Comparison of ENCODE assay signal across 21 cellular contexts in the genomic region with DNA sequence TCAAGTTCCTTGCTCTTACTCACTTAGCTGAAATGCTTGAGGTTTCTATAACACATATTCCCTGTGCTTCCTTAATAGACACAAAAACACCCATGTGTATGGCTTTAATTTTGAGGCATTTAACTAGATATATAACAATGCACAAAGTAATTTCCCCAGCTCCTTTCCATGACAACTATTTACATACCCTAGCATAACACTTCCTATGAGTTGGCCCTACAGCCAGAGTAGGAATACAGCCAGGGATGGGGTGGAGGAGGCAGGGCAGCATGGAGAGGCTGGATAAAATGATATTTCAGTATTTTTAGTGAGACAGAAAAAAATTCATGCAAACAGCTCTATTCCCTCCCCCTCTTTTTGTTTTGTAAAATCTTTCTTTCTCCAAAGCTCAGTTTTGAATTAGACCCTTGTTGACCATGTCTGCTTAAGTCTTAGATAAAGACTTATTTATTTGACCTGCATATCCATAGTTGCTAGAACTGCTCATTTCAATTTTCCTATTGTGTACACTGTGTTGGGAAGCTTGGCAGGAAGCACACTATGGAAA.
"Had no signal": no experiment of that assay in that cellular context is flagged by ENCODE, and none has a peak within 500 bp of the region (broad histone marks: within the 10 kb centered on the region; RNA-seq: fewer than 3 reads in every experiment).

No MANE protein-coding gene starts in this region.

- DNase-seq: effector memory CD8-positive, alpha-beta T cell; esophagus squamous epithelium; foreskin fibroblast; left colon; left ventricle myocardium superior; mesendoderm; naive B cell; posterior cingulate gyrus; sigmoid colon; stimulated activated CD4-positive, alpha-beta T cell treated with anti-CD3 and anti-CD28 coated beads, Interleukin-2, amount 100 ng/mL, for 24 hours; stimulated activated CD4-positive, alpha-beta T cell treated with anti-CD3 and anti-CD28 coated beads, Interleukin-4, amount 100 ng/mL, for 4 hours; stimulated activated naive B cell treated with anti-CD40 and anti-IgM and Interleukin-4, amounts not matched to agents 10 μg/mL and 1 μg/mL and 100 μg/mL, for 72 hours; stimulated activated naive CD8-positive, alpha-beta T cell treated with anti-CD3 and anti-CD28 coated beads, Interleukin-15, amount 100 ng/mL, for 72 hours; testis; transverse colon had no signal

- H3K9me3 Mint-ChIP-seq: effector memory CD8-positive, alpha-beta T cell; naive B cell; nephron; stimulated activated naive CD8-positive, alpha-beta T cell treated with anti-CD3 and anti-CD28 coated beads, Interleukin-15, amount 100 ng/mL, for 72 hours had no signal

- H3K4me1 ChIP-seq: esophagus squamous epithelium, sigmoid colon, testis, transverse colon had no signal

- H3K27me3 ChIP-seq: esophagus squamous epithelium, hepatocyte, neutrophil, sigmoid colon, testis, transverse colon had no signal

- H3K4me3 Mint-ChIP-seq: effector memory CD8-positive, alpha-beta T cell; naive B cell; nephron; stimulated activated naive B cell treated with anti-CD40 and anti-IgM and Interleukin-4, amounts not matched to agents 10 μg/mL and 1 μg/mL and 100 μg/mL, for 72 hours; stimulated activated naive CD8-positive, alpha-beta T cell treated with anti-CD3 and anti-CD28 coated beads, Interleukin-15, amount 100 ng/mL, for 72 hours had no signal

- H3K9me3 ChIP-seq: esophagus squamous epithelium, neutrophil, sigmoid colon, testis, transverse colon had no signal

- H3K27ac Mint-ChIP-seq: effector memory CD8-positive, alpha-beta T cell; nephron; stimulated activated naive B cell treated with anti-CD40 and anti-IgM and Interleukin-4, amounts not matched to agents 10 μg/mL and 1 μg/mL and 100 μg/mL, for 72 hours; stimulated activated naive CD8-positive, alpha-beta T cell treated with anti-CD3 and anti-CD28 coated beads, Interleukin-15, amount 100 ng/mL, for 72 hours had no signal

- ATAC-seq: effector memory CD8-positive, alpha-beta T cell; left colon; left ventricle myocardium superior; stimulated activated naive B cell treated with anti-CD40 and anti-IgM and Interleukin-4, amounts not matched to agents 10 μg/mL and 1 μg/mL and 100 μg/mL, for 72 hours; stimulated activated naive CD8-positive, alpha-beta T cell treated with anti-CD3 and anti-CD28 coated beads, Interleukin-15, amount 100 ng/mL, for 72 hours had no signal

- H3K4me2 ChIP-seq: hepatocyte had no signal

- H3K4me3 ChIP-seq: coronary artery, esophagus squamous epithelium, hepatocyte, lung, sigmoid colon, skin epidermis, testis, transverse colon had no signal

- H3K36me3 Mint-ChIP-seq: naive B cell; stimulated activated naive B cell treated with anti-CD40 and anti-IgM and Interleukin-4, amounts not matched to agents 10 μg/mL and 1 μg/mL and 100 μg/mL, for 72 hours had no signal

- H3K27me3 Mint-ChIP-seq: effector memory CD8-positive, alpha-beta T cell; naive B cell; stimulated activated naive B cell treated with anti-CD40 and anti-IgM and Interleukin-4, amounts not matched to agents 10 μg/mL and 1 μg/mL and 100 μg/mL, for 72 hours; stimulated activated naive CD8-positive, alpha-beta T cell treated with anti-CD3 and anti-CD28 coated beads, Interleukin-15, amount 100 ng/mL, for 72 hours had no signal

- H3K36me3 ChIP-seq: esophagus squamous epithelium, neutrophil, sigmoid colon, transverse colon had no signal

- H3K79me2 ChIP-seq: hepatocyte had no signal

- H3K4me1 Mint-ChIP-seq: nephron had no signal

- H3K27ac ChIP-seq: coronary artery, esophagus squamous epithelium, hepatocyte, neutrophil, sigmoid colon, skin epidermis, testis, transverse colon had no signal

- H2AFZ ChIP-seq: hepatocyte had no signal
